In the genomic region with DNA sequence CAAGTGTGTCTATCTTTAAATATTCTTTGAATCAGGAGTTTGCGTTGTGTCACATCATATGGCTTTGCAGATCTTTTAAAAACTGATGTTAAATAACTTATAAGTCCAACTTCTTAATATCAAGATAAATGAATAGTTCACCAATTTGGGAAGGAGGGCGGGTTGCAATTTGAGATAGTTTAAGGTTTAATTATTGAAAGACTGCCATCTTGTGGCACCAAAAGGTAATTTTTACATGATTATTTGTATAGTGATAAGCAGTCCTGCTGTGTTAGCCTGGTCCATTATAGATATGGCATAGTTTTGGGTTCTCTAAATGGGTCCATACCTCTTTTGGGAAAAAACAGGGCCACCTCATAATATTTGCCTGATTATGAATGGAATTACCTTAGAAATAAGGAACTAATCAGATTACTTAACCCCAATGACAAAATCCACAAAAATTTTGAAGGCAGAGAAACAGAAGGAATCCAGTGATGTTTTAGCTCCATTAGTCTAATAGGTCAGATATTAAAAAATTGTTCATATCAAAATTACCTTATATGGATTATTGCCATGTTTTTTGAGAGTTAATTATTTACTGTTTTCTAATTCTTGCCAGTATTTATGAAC, we compare ENCODE assay signal across 7 cellular contexts.
DNase-seq lines count a peak whose midpoint lies in the region; TF ChIP-seq lines count a peak whose summit lies in the region.

No MANE protein-coding gene starts in this region.

- H3K4me3 ChIP-seq in GM06990 (replicated peaks; ENCODE audit: low read depth, low read length) (no peak overlapping the region), HEK293 (ENCODE audit: low read depth, low read length) (no peak overlapping the region), hepatocyte (no peak overlapping the region), stomach (no peak overlapping the region)

- no peak overlapping the region for H3K4me2 ChIP-seq in hepatocyte

- no peak overlapping the region for H2AFZ ChIP-seq in hepatocyte

- peaks cover 19% of the 10 kb centered on the region for H3K4me1 ChIP-seq in HEK293 (ENCODE audit: control insufficient read depth, insufficient read depth, low read length)
- H3K4me1 ChIP-seq in hepatocyte (ENCODE audit: insufficient read depth): peaks cover 9% of the 10 kb centered on the region
- no peaks in the 10 kb centered on the region for H3K4me1 ChIP-seq in stomach

- intact Hi-C loops in stomach (cut with DNase I; ENCODE audit: low total_unique reads): no loop called here

- H3K79me2 ChIP-seq in hepatocyte: no peaks in the 10 kb centered on the region

- TF ChIP-seq POLR2A in stomach (IDR thresholded peaks at IDR 0.05): no peak

- TF ChIP-seq CTCF in GM06990 (IDR thresholded peaks at IDR 0.05; ENCODE audit: insufficient read depth, low read length, poor library complexity, severe bottlenecking) (peak; percentile 41), HEK293 (tag by site-specific recombination; IDR thresholded peaks at IDR 0.05) (no peak), hepatocyte (IDR thresholded peaks at IDR 0.05; ENCODE audit: poor library complexity) (peak; percentile 72), stomach (IDR thresholded peaks at IDR 0.05) (peak in 5 of 7 experiments; percentile 6 to 62 (median 55))

- H3K9me2 ChIP-seq in hepatocyte (replicated peaks; ENCODE audit: insufficient read depth): no peaks in the 10 kb centered on the region

- H3K27me3 ChIP-seq in GM06990 (replicated peaks; ENCODE audit: control insufficient read depth, insufficient read depth, low read length) (no peaks in the 10 kb centered on the region), hepatocyte (no peaks in the 10 kb centered on the region), stomach (no peaks in the 10 kb centered on the region)

- H3K27ac ChIP-seq in HEK293 (ENCODE audit: extremely low read depth, low read depth, low read length): no peak overlapping the region
- H3K27ac ChIP-seq in hepatocyte: no peak overlapping the region
- no peak overlapping the region for H3K27ac ChIP-seq in stomach

- TF ChIP-seq EP300 in stomach (IDR thresholded peaks at IDR 0.05): no peak

- H4K20me1 ChIP-seq in hepatocyte (ENCODE audit: insufficient read depth, poor library complexity, severe bottlenecking): no peaks in the 10 kb centered on the region

- peak; percentile 4 for DNase-seq in GM06990 (ENCODE audit: extremely low read depth, insufficient read length)
- peak; percentile 68 for DNase-seq in NCI-H2171 treated with DMSO at 0.1 percent for 48 hours (lab: John Stamatoyannopoulos, UW)
- DNase-seq in amniotic epithelial cell (ENCODE audit: low read depth): peak; percentile 44
- peak; percentile 68 for DNase-seq in hepatocyte (ENCODE audit: low spot score)
- no peak for DNase-seq in stomach
- DNase-seq in stimulated activated CD4-positive, alpha-beta T cell treated with anti-CD3 and anti-CD28 coated beads, Interleukin-2, amount 100 ng/mL, for 24 hours: no peak

- 9% methylated on average over 2 of the region's 2 CpGs for WGBS in hepatocyte (ENCODE audit: low lambda C conversion rate, missing lambda C conversion rate)
- WGBS in stomach, 5 donors: 1 to 14% (median 9%) methylated on average over 2 of the region's 2 CpGs

- POLR2A ChIA-PET in HEK293 (lab: Yijun Ruan, JAX): no interaction called here

- CTCF ChIA-PET in HEK293 (lab: Yijun Ruan, JAX): interaction anchor here (0.6 to 2.8 kb wide), 25 partner anchors 9 to 1598 kb away, joined by 3 to 24 read pairs (median 3); no protein-coding TSS in a partner anchor

- H3K9me3 ChIP-seq in HEK293 (ENCODE audit: control insufficient read depth, insufficient read depth, low read depth, low read length): no peaks in the 10 kb centered on the region
- no peaks in the 10 kb centered on the region for H3K9me3 ChIP-seq in hepatocyte (ENCODE audit: low read depth)
- H3K9me3 ChIP-seq in stomach: no peaks in the 10 kb centered on the region

- H3K36me3 ChIP-seq in GM06990 (ENCODE audit: control insufficient read depth, insufficient read depth, low read length): no peaks in the 10 kb centered on the region
- peaks cover 7 to 27% of the 10 kb centered on the region in 2 experiments for H3K36me3 ChIP-seq in HEK293 (ENCODE audit: control insufficient read depth in 2 of 2, insufficient read depth in 1 of 2, low read length in 2 of 2)
- H3K36me3 ChIP-seq in hepatocyte (replicated peaks; ENCODE audit: insufficient read depth, low read depth): no peaks in the 10 kb centered on the region
- H3K36me3 ChIP-seq in stomach: peaks cover 0 to 33% (median 17%) of the 10 kb centered on the region in 4 donors

TF ChIP-seq in HEK293, 187 proteins besides CTCF, POLR2A, EP300 and RAD21:
- 0 out of 2 replicates have a peak, but pooled peaks have one; percentile 42 for TF ChIP-seq ZNF660 (tag by site-specific recombination; IDR thresholded peaks at IDR 0.05)
- TF ChIP-seq, protein P1, sequence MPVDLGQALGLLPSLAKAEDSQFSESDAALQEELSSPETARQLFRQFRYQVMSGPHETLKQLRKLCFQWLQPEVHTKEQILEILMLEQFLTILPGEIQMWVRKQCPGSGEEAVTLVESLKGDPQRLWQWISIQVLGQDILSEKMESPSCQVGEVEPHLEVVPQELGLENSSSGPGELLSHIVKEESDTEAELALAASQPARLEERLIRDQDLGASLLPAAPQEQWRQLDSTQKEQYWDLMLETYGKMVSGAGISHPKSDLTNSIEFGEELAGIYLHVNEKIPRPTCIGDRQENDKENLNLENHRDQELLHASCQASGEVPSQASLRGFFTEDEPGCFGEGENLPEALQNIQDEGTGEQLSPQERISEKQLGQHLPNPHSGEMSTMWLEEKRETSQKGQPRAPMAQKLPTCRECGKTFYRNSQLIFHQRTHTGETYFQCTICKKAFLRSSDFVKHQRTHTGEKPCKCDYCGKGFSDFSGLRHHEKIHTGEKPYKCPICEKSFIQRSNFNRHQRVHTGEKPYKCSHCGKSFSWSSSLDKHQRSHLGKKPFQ (tag by site-specific recombination; IDR thresholded peaks at IDR 0.05): no peak
- peak; percentile 68 for TF ChIP-seq ZNF654 (tag by site-specific recombination; IDR thresholded peaks at IDR 0.05; ENCODE audit: low read depth)
- TF ChIP-seq ZNF366 (tag by site-specific recombination; conservative IDR thresholded peaks at IDR 0.05): peak; percentile 51; the same call in 1 of the 2 replicates
- no peak for TF ChIP-seq ZNF785 (tag by site-specific recombination; IDR thresholded peaks at IDR 0.05)

Comparison
In these comparisons a context has a peak if more than half of its experiments do, and no peak if none do; other contexts are left out.
1. DNase-seq: peak in GM06990 (single experiment), NCI-H2171 treated with DMSO at 0.1 percent for 48 hours (single experiment), amniotic epithelial cell (single experiment) and hepatocyte (single experiment); none in stomach (single experiment) and stimulated activated CD4-positive, alpha-beta T cell treated with anti-CD3 and anti-CD28 coated beads, Interleukin-2, amount 100 ng/mL, for 24 hours (0 of 2).